In genomic region chr1:220669005-220669404, GRCh38 we compare ENCODE assay signal across 25 cellular contexts. TPM values are rescaled to one million over a fixed set of nuclear protein-coding genes. Genes with fewer than 3 reads are reported as not detected.
"Had no signal": no experiment of that assay in that cellular context is flagged by ENCODE, and none has a peak within 500 bp of the region (broad histone marks: within the 10 kb centered on the region; RNA-seq: fewer than 3 reads in every experiment).

No MANE protein-coding gene starts in this region.

- H3K4me3 ChIP-seq: colonic mucosa, esophagus muscularis mucosa, gastrocnemius medialis, heart right ventricle, left lung, lower lobe of right lung, mucosa of descending colon had no signal

- DNase-seq: colonic mucosa; cortex of kidney; effector CD8-positive, alpha-beta T cell; effector memory CD8-positive, alpha-beta T cell; endodermal cell; foreskin melanocyte; gastrocnemius medialis; glutamatergic neuron; head of caudate nucleus; heart right ventricle; hypothalamus; immature natural killer cell; islet precursor cell; kidney; kidney glomerular epithelial cell; left cardiac atrium; left lung; left ventricle myocardium superior; lower lobe of right lung; mesenchymal stem cell; mucosa of descending colon; naive B cell had no signal

- ATAC-seq: effector memory CD8-positive, alpha-beta T cell; gastrocnemius medialis; heart right ventricle; left cardiac atrium; left lung; left ventricle myocardium superior; lower lobe of right lung; mucosa of descending colon had no signal

- FAIRE-seq: endometrium, kidney had no signal

RNA-seq across cellular contexts. Expression of gene C1orf115, which starts 21.2 kb away (rescaled TPM):
- total RNA-seq: myocyte had no signal
